Comparison of ENCODE assay signal across 19 cellular contexts in genomic region chr18:26489881-26490280, GRCh38. TPM values are rescaled to one million over a fixed set of nuclear protein-coding genes. Genes with fewer than 3 reads are reported as not detected.
DNase-seq lines count a peak whose midpoint lies in the region; ATAC-seq, FAIRE-seq and TF ChIP-seq lines count a peak whose summit lies in the region.
"Had no signal": no experiment of that assay in that cellular context is flagged by ENCODE, and none has a peak within 500 bp of the region (broad histone marks: within the 10 kb centered on the region; RNA-seq: fewer than 3 reads in every experiment).

No MANE protein-coding gene starts in this region.

- POLR2A ChIA-PET in A549 (lab: Yijun Ruan, JAX) (no interaction called here), Panc1 (lab: Charles Lee) (no interaction called here)

- H2BK12ac ChIP-seq in mesenchymal stem cell (ENCODE audit: low read length in 2 of 2): no peak overlapping the region

- WGBS in A549 (ENCODE audit: missing lambda C conversion rate): 73% methylated on average over 7 of the region's 7 CpGs
- WGBS in mesenchymal stem cell: 98% methylated on average over 6 of the region's 7 CpGs

- TF ChIP-seq CTCF in A549 (IDR thresholded peaks at IDR 0.05) (no peak), Panc1 (IDR thresholded peaks at IDR 0.05) (no peak)

- H2AK5ac ChIP-seq in mesenchymal stem cell (ENCODE audit: low read length, severe bottlenecking): peak overlapping the region; percentile 46

- H3K4me1 ChIP-seq in A549 (peaks cover 69% of the 10 kb centered on the region), Panc1 (ENCODE audit: control insufficient read depth, insufficient read depth, low read length) (peaks cover 16% of the 10 kb centered on the region), mesenchymal stem cell (ENCODE audit: control insufficient read depth, insufficient read depth, low read depth, low read length) (peaks cover 5% of the 10 kb centered on the region)
- H3K4me1 ChIP-seq: BLaER1 had no signal

- H3K79me1 ChIP-seq in mesenchymal stem cell (replicated peaks; ENCODE audit: low read length, poor library complexity, severe bottlenecking): peaks cover 24% of the 10 kb centered on the region

- FAIRE-seq in A549 (lab: Jason Lieb, UNC): no peak
- FAIRE-seq: A204.1 had no signal

- in situ Hi-C loops in Panc1 (cut with HindIII; ENCODE audit: low pct_unique_long_range_greater_than_20kb, low sequenced_read_pairs): no loop called here

- H3K4me3 ChIP-seq in A549 (no peak overlapping the region), Panc1 (ENCODE audit: low read depth in 2 of 2, low read length in 2 of 2) (no peak overlapping the region), mesenchymal stem cell (ENCODE audit: insufficient read depth in 1 of 2, low read depth in 1 of 2, low read length in 2 of 2) (no peak overlapping the region)
- H3K4me3 ChIP-seq: BLaER1 had no signal

- H3K23ac ChIP-seq in mesenchymal stem cell (ENCODE audit: low read length in 2 of 2): no peak overlapping the region

- no peak overlapping the region for H3K18ac ChIP-seq in mesenchymal stem cell (ENCODE audit: low read depth in 1 of 2, low read length in 2 of 2)

- H4K91ac ChIP-seq in mesenchymal stem cell (ENCODE audit: low read length): no peak overlapping the region

- H2AFZ ChIP-seq in mesenchymal stem cell (ENCODE audit: low read depth, low read length): no peak overlapping the region

- H3K14ac ChIP-seq in mesenchymal stem cell (ENCODE audit: low read length in 2 of 2): no peak overlapping the region

- no peak overlapping the region for H3K9ac ChIP-seq in mesenchymal stem cell (ENCODE audit: low read length)
- H3K9ac ChIP-seq: BLaER1 had no signal

- DNase-seq in A549 (ENCODE audit: low read depth in 1 of 2, low spot score in 1 of 2): no peak
- DNase-seq in Panc1 (ENCODE audit: low read depth, low spot score): no peak
- DNase-seq in epithelial cell of prostate (ENCODE audit: low read depth, low spot score): no peak
- no peak for DNase-seq in mesenchymal stem cell
- no peak for DNase-seq in effector CD4-positive, alpha-beta T cell
- DNase-seq in T-helper 9 cell: no peak
- no peak for DNase-seq in NCI-H1092 treated with DMSO at 0.1 percent for 48 hours (lab: John Stamatoyannopoulos, UW)
- DNase-seq: CD8-positive, alpha-beta T cell; DMS79; H7; HFFc6; NCI-H1436; NCI-H1930; NCI-H345; NCI-H524 treated with DMSO at 0.1 percent for 48 hours had no signal

- H2BK120ac ChIP-seq in mesenchymal stem cell (ENCODE audit: low read depth, low read length): no peak overlapping the region

- ATAC-seq in A549: no peak
- ATAC-seq in Panc1: no peak
- ATAC-seq in HG03159 (IDR thresholded peaks at IDR 0.05; ENCODE audit: unreplicated experiment): no peak
- ATAC-seq: CD8-positive, alpha-beta T cell; Right ventricle myocardium inferior had no signal

- H2BK15ac ChIP-seq in mesenchymal stem cell (ENCODE audit: low read depth, poor library complexity, severe bottlenecking): no peak overlapping the region

- no peaks in the 10 kb centered on the region for H3K36me3 ChIP-seq in Panc1 (ENCODE audit: control insufficient read depth, insufficient read depth, low read length)
- H3K36me3 ChIP-seq in mesenchymal stem cell (ENCODE audit: control insufficient read depth in 1 of 2, insufficient read depth in 2 of 2, low read depth in 1 of 2, low read length in 2 of 2): peaks cover 0 to 12% of the 10 kb centered on the region in 2 experiments
- H3K36me3 ChIP-seq: BLaER1 had no signal

- intact Hi-C loops in Panc1 (cut with micrococcal nuclease; ENCODE audit: unreplicated experiment): no loop called here

- peak overlapping the region; percentile 5 to 86; a peak in 4 of 6 replicates for H3K27ac ChIP-seq in A549
- peak overlapping the region; percentile 41; the same call in 1 of the 2 replicates for H3K27ac ChIP-seq in Panc1 (ENCODE audit: low read length)
- H3K27ac ChIP-seq in epithelial cell of prostate: peak overlapping the region; percentile 97
- H3K27ac ChIP-seq in mesenchymal stem cell (ENCODE audit: low read length, poor library complexity, severe bottlenecking): no peak overlapping the region
- H3K27ac ChIP-seq: BLaER1 had no signal

- H3K4me2 ChIP-seq in A549 (no peak overlapping the region), mesenchymal stem cell (ENCODE audit: low read length, poor library complexity, severe bottlenecking) (no peak overlapping the region)
- H3K4me2 ChIP-seq: BLaER1 had no signal

- H3K9me3 ChIP-seq in A549: no peaks in the 10 kb centered on the region
- H3K9me3 ChIP-seq in Panc1 (ENCODE audit: control insufficient read depth, insufficient read depth, low read depth, low read length): no peaks in the 10 kb centered on the region
- no peaks in the 10 kb centered on the region for H3K9me3 ChIP-seq in mesenchymal stem cell (ENCODE audit: control insufficient read depth, low read length)
- H3K9me3 ChIP-seq: BLaER1 had no signal

- no peak for TF ChIP-seq RAD21 in A549 (conservative IDR thresholded peaks at IDR 0.05 in 1 of 2, IDR thresholded peaks at IDR 0.05 in 1 of 2)

- H2BK5ac ChIP-seq in mesenchymal stem cell (ENCODE audit: low read depth, low read length, poor library complexity, severe bottlenecking): no peak overlapping the region

- TF ChIP-seq POLR2A in A549 (IDR thresholded peaks at IDR 0.05; ENCODE audit: low read length): no peak

- BruUV-seq in Panc1 (replicated peaks; lab: Mats Ljungman, UMichigan): no TSS peak

- no peaks in the 10 kb centered on the region for H3K27me3 ChIP-seq in Panc1 (ENCODE audit: control insufficient read depth, insufficient read depth, low read length)
- no peaks in the 10 kb centered on the region for H3K27me3 ChIP-seq in mesenchymal stem cell (ENCODE audit: control insufficient read depth in 1 of 2, insufficient read depth in 1 of 2, low read length in 2 of 2)
- H3K27me3 ChIP-seq: BLaER1 had no signal

- CTCF ChIA-PET in A549 (lab: Yijun Ruan, JAX): no interaction called here
- CTCF ChIA-PET in Panc1 (lab: Charles Lee): no interaction called here

- no peak overlapping the region for H4K8ac ChIP-seq in mesenchymal stem cell (ENCODE audit: low read length)

- no peak for TF ChIP-seq EP300 in A549 (IDR thresholded peaks at IDR 0.05)

- no peak overlapping the region for H3K4ac ChIP-seq in mesenchymal stem cell (ENCODE audit: low read depth in 1 of 2, low read length in 2 of 2)

TF ChIP-seq in A549, 52 proteins besides CTCF, POLR2A, EP300 and RAD21:
- TF ChIP-seq ATOH8 (CRISPR knock-in tag; IDR thresholded peaks at IDR 0.05; ENCODE audit: low read depth): no peak
- TF ChIP-seq HOXB13 (CRISPR knock-in tag; IDR thresholded peaks at IDR 0.05; ENCODE audit: low read depth): no peak
- TF ChIP-seq HES2 (IDR thresholded peaks at IDR 0.05): no peak
- no peak for TF ChIP-seq MAFK (IDR thresholded peaks at IDR 0.05; ENCODE audit: partially characterized antibody)
- no peak for TF ChIP-seq SREBF2 (IDR thresholded peaks at IDR 0.05)
- TF ChIP-seq POLR2AphosphoS2 (conservative IDR thresholded peaks at IDR 0.05; ENCODE audit: low read length): no peak
- TF ChIP-seq CBX2 (IDR thresholded peaks at IDR 0.05; ENCODE audit: borderline replicate concordance, low read depth): no peak
- TF ChIP-seq RFX5 (IDR thresholded peaks at IDR 0.05): no peak
- TF ChIP-seq GATA3 (IDR thresholded peaks at IDR 0.05; ENCODE audit: borderline replicate concordance): no peak
- no peak for TF ChIP-seq RCOR1 (IDR thresholded peaks at IDR 0.05; ENCODE audit: low read depth, low read length)
- TF ChIP-seq HOXA7 (CRISPR knock-in tag; IDR thresholded peaks at IDR 0.05): no peak
- no peak for TF ChIP-seq ZC3H11A (IDR thresholded peaks at IDR 0.05)

RNA-seq across cellular contexts. Expression of gene KCTD1, which starts 58.5 kb away (rescaled TPM):
- polyA plus RNA-seq in A549 (2011; rRNA removed) (21.1 and 26.1 TPM in 2 replicates), A549 (2017; fragmentation: RNase III; extraction: RNeasy Plus Mini Kit Qiagen cat#74134 plus additional on column Dnase treatment) (32.1 to 37.3 TPM (median 35.4 TPM) in 3 replicates)
- polyA plus RNA-seq in A549 (2012; cell fraction: cytosol; rRNA removed): 29.8 and 35.5 TPM in 2 replicates
- 20.9 and 33.2 TPM in 2 replicates for polyA plus RNA-seq in A549 (2012; cell fraction: nucleus; rRNA removed)
- 33.6 and 34.5 TPM in 2 replicates for polyA minus RNA-seq in A549 (2011; rRNA and poly(A)+ RNA removed)
- total RNA-seq in Panc1 (2021; ENCODE audit: unreplicated experiment): 34.4 TPM
- polyA plus RNA-seq in Panc1 (2012; ENCODE audit: insufficient read length): 32.9 TPM
- polyA plus RNA-seq in mesenchymal stem cell (2013, experiment 1 of 2): 9.8 TPM
- 8.9 TPM for polyA plus RNA-seq in mesenchymal stem cell (2013, experiment 2 of 2)
